ENCODE assay signal across 17 cellular contexts in genomic region chr14:74649673-74650072, GRCh38. TPM values are rescaled to one million over a fixed set of nuclear protein-coding genes. Genes with fewer than 3 reads are reported as not detected.
DNase-seq lines count a peak whose midpoint lies in the region; ATAC-seq and TF ChIP-seq lines count a peak whose summit lies in the region.
"Had no signal": no experiment of that assay in that cellular context is flagged by ENCODE, and none has a peak within 500 bp of the region (broad histone marks: within the 10 kb centered on the region; RNA-seq: fewer than 3 reads in every experiment).

No MANE protein-coding gene starts in this region.

- peak; percentile 50 for ATAC-seq in IMR-90 (ENCODE audit: low read depth)
- ATAC-seq: left lobe of liver, pancreas had no signal

- BruUV-seq in IMR-90 (replicated peaks; lab: Mats Ljungman, UMichigan) (no TSS peak), mammary epithelial cell (replicated peaks; lab: Mats Ljungman, UMichigan) (no TSS peak)

- no peak for TF ChIP-seq CTCF in IMR-90 (conservative IDR thresholded peaks at IDR 0.05; ENCODE audit: low read depth, low read length)
- TF ChIP-seq CTCF in mammary epithelial cell (conservative IDR thresholded peaks at IDR 0.05 in 1 of 2, IDR thresholded peaks at IDR 0.05 in 1 of 2; ENCODE audit: extremely low read depth in 1 of 2, insufficient read depth in 1 of 2, low read depth in 1 of 2, low read length in 2 of 2): no peak
- no peak for TF ChIP-seq CTCF in tibial artery (IDR thresholded peaks at IDR 0.05)

- H2BK20ac ChIP-seq in IMR-90 (ENCODE audit: low read depth, low read length): peak overlapping the region; percentile 41

- H3K14ac ChIP-seq in IMR-90 (replicated peaks; ENCODE audit: low read depth, low read length): peak overlapping the region; percentile 82

- no peak overlapping the region for H3K9ac ChIP-seq in IMR-90 (ENCODE audit: low read depth, low read length)
- no peak overlapping the region for H3K9ac ChIP-seq in mammary epithelial cell (ENCODE audit: insufficient read depth, low read length)

- H3K36me3 ChIP-seq in IMR-90 (ENCODE audit: control insufficient read depth, insufficient read depth, low read length) (no peaks in the 10 kb centered on the region), mammary epithelial cell (ENCODE audit: insufficient read depth, low read length) (peaks cover 3% of the 10 kb centered on the region), tibial artery (no peaks in the 10 kb centered on the region), HAP-1 (replicated peaks) (peaks cover 3% of the 10 kb centered on the region; the same call in 1 of the 2 replicates)
- H3K36me3 ChIP-seq: pancreas had no signal

- DNase-seq in IMR-90 (no peak), mammary epithelial cell (peak; percentile 37), islet precursor cell (peak; percentile 62), tibial artery (peak in 1 of 2 donors; percentile 58), HT-29 (ENCODE audit: low spot score) (no peak), HuH-7 (ENCODE audit: low spot score) (no peak), HAP-1 (ENCODE audit: low spot score in 2 of 2) (no peak)
- DNase-seq: activated CD4-positive, alpha-beta memory T cell treated with anti-CD3 and anti-CD28 coated beads for 36 hours; activated naive CD8-positive, alpha-beta T cell treated with anti-CD3 and anti-CD28 coated beads for 36 hours; activated T-cell treated with anti-CD3 and anti-CD28 coated beads, Interleukin-2, amount 50 U/mL, for 24 hours; caudate nucleus; effector memory CD4-positive, alpha-beta T cell; GF-D8; pancreas; testis had no signal

- no CpG with 5 or more reads among the region's 2 CpGs for WGBS in IMR-90 (ENCODE audit: extremely low coverage in 2 of 2, insufficient read length in 1 of 2), 2 experiments
- WGBS in mammary epithelial cell (ENCODE audit: low coverage, missing lambda C conversion rate): 17% methylated on average over 2 of the region's 2 CpGs

- CTCF ChIA-PET in IMR-90 (lab: Yijun Ruan, JAX): interaction anchor here (1.4 kb wide), 1 partner anchor 38 kb away, joined by 3 read pairs; the partner anchor contains the start of gene LTBP2
- CTCF ChIA-PET in mammary epithelial cell (lab: Charles Lee; ENCODE audit: low non-redundant PET): no interaction called here

- H3K56ac ChIP-seq in IMR-90 (ENCODE audit: extremely low read depth, insufficient read depth, low read length): no peak overlapping the region

- no peak overlapping the region for H3K4me3 ChIP-seq in IMR-90 (ENCODE audit: insufficient read depth, low read depth, low read length)
- no peak overlapping the region for H3K4me3 ChIP-seq in mammary epithelial cell (replicated peaks in 1 of 3; ENCODE audit: insufficient read depth in 1 of 3, low read depth in 2 of 3, low read length in 3 of 3)
- no peak overlapping the region for H3K4me3 ChIP-seq in tibial artery
- no peak overlapping the region for H3K4me3 ChIP-seq in HAP-1
- H3K4me3 ChIP-seq: pancreas, testis had no signal

- H3K9me1 ChIP-seq in IMR-90 (ENCODE audit: insufficient read depth, low read length): peaks cover 52% of the 10 kb centered on the region

- no peak overlapping the region for H3K27ac ChIP-seq in IMR-90 (ENCODE audit: insufficient read depth, low read length)
- peak overlapping the region; percentile 46 for H3K27ac ChIP-seq in mammary epithelial cell (ENCODE audit: insufficient read depth, low read depth, low read length)
- peak overlapping the region; percentile 75 to 79 for H3K27ac ChIP-seq in tibial artery
- H3K27ac ChIP-seq: HL-60, pancreas, testis had no signal

- H2AK9ac ChIP-seq in IMR-90 (replicated peaks; ENCODE audit: low read depth, low read length, poor library complexity): no peak overlapping the region

- TF ChIP-seq POLR2A in IMR-90 (IDR thresholded peaks at IDR 0.05; ENCODE audit: low read depth, low read length): no peak

- H2BK15ac ChIP-seq in IMR-90 (ENCODE audit: low read depth, low read length): peak overlapping the region; percentile 45; the same call in 1 of the 3 replicates

- H3K79me2 ChIP-seq in mammary epithelial cell (ENCODE audit: insufficient read depth, low read length): no peaks in the 10 kb centered on the region

- no peaks in the 10 kb centered on the region for H4K20me1 ChIP-seq in IMR-90 (ENCODE audit: insufficient read depth, low read length)
- H4K20me1 ChIP-seq in mammary epithelial cell (ENCODE audit: insufficient read depth, low read length): no peaks in the 10 kb centered on the region

- peak overlapping the region; percentile 44 for H2BK120ac ChIP-seq in IMR-90 (ENCODE audit: low read depth, low read length)

- H3K23ac ChIP-seq in IMR-90 (ENCODE audit: low read depth, low read length): peak overlapping the region; percentile 35; the same call in 1 of the 2 replicates

- H4K5ac ChIP-seq in IMR-90 (ENCODE audit: low read depth, low read length): no peak overlapping the region

- peaks cover 9 to 26% of the 10 kb centered on the region in 2 experiments; a peak in 3 of 4 replicates for H3K79me1 ChIP-seq in IMR-90 (ENCODE audit: low read depth in 1 of 2, low read length in 2 of 2)

- in situ Hi-C loops in IMR-90 (cut with MboI; ENCODE audit: low sequenced_read_pairs) (no loop called here), mammary epithelial cell (cut with MboI; ENCODE audit: low sequenced_read_pairs in 2 of 2) (no loop called here), HAP-1 (cut with MboI; ENCODE audit: low sequenced_read_pairs) (no loop called here)

- no peak overlapping the region for H3K4me2 ChIP-seq in IMR-90 (ENCODE audit: low read depth, low read length)
- H3K4me2 ChIP-seq in mammary epithelial cell (ENCODE audit: insufficient read depth, low read depth, low read length): peak overlapping the region; percentile 66

- H3K27me3 ChIP-seq in IMR-90 (ENCODE audit: control insufficient read depth, insufficient read depth, low read length) (no peaks in the 10 kb centered on the region), mammary epithelial cell (ENCODE audit: insufficient read depth, low read length) (no peaks in the 10 kb centered on the region), tibial artery (no peaks in the 10 kb centered on the region), HAP-1 (ENCODE audit: low read depth) (no peaks in the 10 kb centered on the region)
- H3K27me3 ChIP-seq: pancreas, testis had no signal

- H3K9me3 ChIP-seq in IMR-90 (ENCODE audit: control insufficient read depth, insufficient read depth, low read length) (no peaks in the 10 kb centered on the region), mammary epithelial cell (replicated peaks; ENCODE audit: insufficient read depth, low read length) (no peaks in the 10 kb centered on the region), tibial artery (no peaks in the 10 kb centered on the region), HAP-1 (no peaks in the 10 kb centered on the region)
- H3K9me3 ChIP-seq: pancreas, testis had no signal

- peak overlapping the region in 1 of 2 experiments; percentile 57; a peak in 2 of 4 replicates for H4K8ac ChIP-seq in IMR-90 (ENCODE audit: low read depth in 2 of 2, low read length in 2 of 2)

- dilution Hi-C loops in IMR-90 (cut with HindIII; ENCODE audit: low sequenced_read_pairs, unreplicated experiment) (no loop called here), mammary epithelial cell (cut with HindIII; ENCODE audit: low sequenced_read_pairs) (loop anchor here (5.0 kb wide), 1 partner anchor 102 kb away; no protein-coding TSS in a partner anchor)

- intact Hi-C loops in IMR-90 (cut with micrococcal nuclease) (no loop called here), mammary epithelial cell (cut with micrococcal nuclease) (loop anchor here (2.0 to 5.0 kb wide), 2 partner anchors 29 to 37 kb away; partner anchors contain the start of gene LTBP2), tibial artery (cut with DNase I; ENCODE audit: low total_unique reads) (no loop called here)

- peaks cover 40% of the 10 kb centered on the region for H3K4me1 ChIP-seq in IMR-90 (ENCODE audit: control insufficient read depth, insufficient read depth, low read length)
- H3K4me1 ChIP-seq in mammary epithelial cell (ENCODE audit: insufficient read depth, low read length): peaks cover 80% of the 10 kb centered on the region
- H3K4me1 ChIP-seq in tibial artery: peaks cover 4 to 69% (median 55%) of the 10 kb centered on the region in 4 donors
- no peaks in the 10 kb centered on the region for H3K4me1 ChIP-seq in HAP-1

- peak overlapping the region; percentile 34; the same call in 1 of the 2 replicates for H3K18ac ChIP-seq in IMR-90 (ENCODE audit: low read depth, low read length)

- no peak overlapping the region for H2BK5ac ChIP-seq in IMR-90 (ENCODE audit: low read depth, low read length, poor library complexity, severe bottlenecking)

- H2AK5ac ChIP-seq in IMR-90 (ENCODE audit: low read depth, low read length): peak overlapping the region; percentile 64; the same call in 1 of the 2 replicates

- peak overlapping the region; percentile 8; the same call in 1 of the 2 replicates for H4K91ac ChIP-seq in IMR-90 (ENCODE audit: insufficient read depth, low read depth, low read length)

- no peak for TF ChIP-seq RAD21 in IMR-90 (IDR thresholded peaks at IDR 0.05; ENCODE audit: low read length)

- POLR2A ChIA-PET in IMR-90 (lab: Charles Lee; ENCODE audit: unreplicated experiment): no interaction called here

- peak overlapping the region; percentile 11 for H2AFZ ChIP-seq in IMR-90 (replicated peaks; ENCODE audit: low read length, poor library complexity)
- H2AFZ ChIP-seq in mammary epithelial cell (ENCODE audit: low read depth, low read length): no peak overlapping the region

- H3K4ac ChIP-seq in IMR-90 (ENCODE audit: low read depth, low read length): peak overlapping the region; percentile 78

TF ChIP-seq in IMR-90, 13 proteins besides CTCF, POLR2A, EP300 and RAD21 (continues in another document):
- TF ChIP-seq SMC3 (IDR thresholded peaks at IDR 0.05; ENCODE audit: low read depth, low read length): no peak
- TF ChIP-seq MXI1 (IDR thresholded peaks at IDR 0.05; ENCODE audit: borderline replicate concordance, low read depth, low read length): no peak
- no peak for TF ChIP-seq USF2 (IDR thresholded peaks at IDR 0.05; ENCODE audit: low read depth, low read length)
- TF ChIP-seq NFE2L2 (IDR thresholded peaks at IDR 0.05; ENCODE audit: low read depth, low read length): no peak
- no peak for TF ChIP-seq RCOR1 (IDR thresholded peaks at IDR 0.05; ENCODE audit: insufficient replicate concordance, low read length)

RNA-seq across cellular contexts. Expression of gene LTBP2, which starts 37.6 kb away (rescaled TPM):
- 23.8 and 26.7 TPM in 2 replicates for total RNA-seq in IMR-90 (2012; rRNA removed)
- polyA plus RNA-seq in IMR-90 (2012; rRNA removed): 79.3 and 81.8 TPM in 2 replicates
- 49.1 and 65.1 TPM in 2 replicates for polyA plus RNA-seq in IMR-90 (2012; cell fraction: cytosol; rRNA removed)
- 57.1 and 111 TPM in 2 replicates for polyA plus RNA-seq in IMR-90 (2012; cell fraction: nucleus; rRNA removed; ENCODE audit: low replicate concordance)
- total RNA-seq in mammary epithelial cell: 100 to 1,000 TPM; 104 to 322 TPM
- 56.3 TPM for polyA plus RNA-seq in mammary epithelial cell
- polyA minus RNA-seq in mammary epithelial cell: 131 TPM
- total RNA-seq in HT-29 (2014; rRNA removed; shearing (Covaris generic)): 0.31 and 2.6 TPM in 2 replicates

Comparison
In these comparisons a context has a peak if more than half of its experiments do, and no peak if none do; other contexts are left out.
1. DNase-seq: peak in mammary epithelial cell (single experiment) and islet precursor cell (single experiment); none in IMR-90 (single experiment), HT-29 (single experiment), HuH-7 (single experiment) and HAP-1 (0 of 2).